Comparison of ENCODE assay signal across 29 cellular contexts in genomic region chr9:20805766-20806165, GRCh38.
DNase-seq lines count a peak whose midpoint lies in the region; ATAC-seq and TF ChIP-seq lines count a peak whose summit lies in the region.
"Had no signal": no experiment of that assay in that cellular context is flagged by ENCODE, and none has a peak within 500 bp of the region (broad histone marks: within the 10 kb centered on the region; RNA-seq: fewer than 3 reads in every experiment).

No MANE protein-coding gene starts in this region.

- DNase-seq in Ammon's horn (ENCODE audit: low spot score) = peak; percentile 69
- peak; percentile 25 for DNase-seq in NCI-H1105 (lab: John Stamatoyannopoulos, UW)
- peak; percentile 30 for DNase-seq in NCI-H69 (lab: John Stamatoyannopoulos, UW)
- DNase-seq in glutamatergic neuron = no peak
- DNase-seq: activated B cell treated with CpG ODN at 0.5 μM for 24 hours; activated CD4-positive, alpha-beta T cell treated with anti-CD3 and anti-CD28 coated beads, Interleukin-2, amount 10 ng/mL, durations not matched to agents 7 days and 5 days; activated effector memory CD4-positive, alpha-beta T cell treated with anti-CD3 and anti-CD28 coated beads, Interleukin-2, amount 50 U/mL, for 16 hours; activated T-cell treated with anti-CD3 and anti-CD28 coated beads, Interleukin-2, amount 50 U/mL, for 24 hours; AML-193; CD4-positive, alpha-beta memory T cell; effector memory CD8-positive, alpha-beta T cell; left ventricle myocardium inferior; mesenchymal stem cell; NCI-H2081; NCI-H510A treated with DMSO at 0.1 percent for 48 hours; pancreas; Right ventricle myocardium superior; small intestine; stimulated activated naive CD8-positive, alpha-beta T cell treated with anti-CD3 and anti-CD28 coated beads, Interleukin-15, Interleukin-2, amounts not matched to agents 100 U/mL and 50 U/mL, for 24 hours; testis had no signal

- no peaks in the 10 kb centered on the region for H3K36me3 Mint-ChIP-seq in glutamatergic neuron (ENCODE audit: unreplicated experiment)
- H3K36me3 Mint-ChIP-seq: activated naive CD8-positive, alpha-beta T cell; CD4-positive, alpha-beta memory T cell had no signal

- H3K27ac Mint-ChIP-seq in glutamatergic neuron (ENCODE audit: unreplicated experiment) = peak overlapping the region; percentile 39
- H3K27ac Mint-ChIP-seq: activated B cell treated with CpG ODN at 0.5 μM for 24 hours; activated CD4-positive, alpha-beta T cell treated with anti-CD3 and anti-CD28 coated beads, Interleukin-2, amount 10 ng/mL, durations not matched to agents 7 days and 5 days; activated naive CD8-positive, alpha-beta T cell; activated T-cell treated with anti-CD3 and anti-CD28 coated beads, Interleukin-2, amount 50 U/mL, for 24 hours; effector memory CD8-positive, alpha-beta T cell; GM23338; neural progenitor cell; T-helper 1 cell treated with Interleukin-12 subunit alpha and Interleukin-12 subunit beta and Interleukin-4 antibody, amounts not matched to agents 30 μg/mL and 1 μg/mL, for 36 hours had no signal

- no peaks in the 10 kb centered on the region for H3K27me3 Mint-ChIP-seq in glutamatergic neuron (ENCODE audit: unreplicated experiment)
- H3K27me3 Mint-ChIP-seq: activated B cell treated with CpG ODN at 0.5 μM for 24 hours; activated CD4-positive, alpha-beta T cell treated with anti-CD3 and anti-CD28 coated beads, Interleukin-2, amount 10 ng/mL, durations not matched to agents 7 days and 5 days; activated naive CD8-positive, alpha-beta T cell; activated T-cell treated with anti-CD3 and anti-CD28 coated beads, Interleukin-2, amount 50 U/mL, for 24 hours; CD4-positive, alpha-beta memory T cell; effector memory CD8-positive, alpha-beta T cell had no signal

- TF ChIP-seq CTCF in glutamatergic neuron (IDR thresholded peaks at IDR 0.05; ENCODE audit: partially characterized antibody, unreplicated experiment) = no peak

- peaks cover 6% of the 10 kb centered on the region for H3K4me1 Mint-ChIP-seq in glutamatergic neuron (ENCODE audit: low read depth, unreplicated experiment)
- H3K4me1 Mint-ChIP-seq: activated B cell treated with CpG ODN at 0.5 μM for 24 hours; activated CD4-positive, alpha-beta T cell treated with anti-CD3 and anti-CD28 coated beads, Interleukin-2, amount 10 ng/mL, durations not matched to agents 7 days and 5 days had no signal

- no peaks in the 10 kb centered on the region for H3K9me3 Mint-ChIP-seq in glutamatergic neuron (ENCODE audit: unreplicated experiment)
- H3K9me3 Mint-ChIP-seq: activated B cell treated with CpG ODN at 0.5 μM for 24 hours; activated CD4-positive, alpha-beta T cell treated with anti-CD3 and anti-CD28 coated beads, Interleukin-2, amount 10 ng/mL, durations not matched to agents 7 days and 5 days; activated T-cell treated with anti-CD3 and anti-CD28 coated beads, Interleukin-2, amount 50 U/mL, for 24 hours; CD4-positive, alpha-beta memory T cell; effector memory CD8-positive, alpha-beta T cell; GM23338; neural progenitor cell; T-helper 1 cell treated with Interleukin-12 subunit alpha and Interleukin-12 subunit beta and Interleukin-4 antibody, amounts not matched to agents 30 μg/mL and 1 μg/mL, for 36 hours had no signal

- ATAC-seq in HG03139 (IDR thresholded peaks at IDR 0.05; ENCODE audit: unreplicated experiment) (no peak), GM21717 (IDR thresholded peaks at IDR 0.05; ENCODE audit: unreplicated experiment) (no peak), HG02642 (IDR thresholded peaks at IDR 0.05; ENCODE audit: poor library complexity, unreplicated experiment) (no peak)
- ATAC-seq: effector memory CD8-positive, alpha-beta T cell; GM23338; Panc1; pancreas; SK-N-SH treated with all-trans-retinoic acid at 6 μM for 48 hours; stimulated activated naive CD8-positive, alpha-beta T cell treated with anti-CD3 and anti-CD28 coated beads, Interleukin-15, Interleukin-2, amounts not matched to agents 100 U/mL and 50 U/mL, for 24 hours had no signal

- H3K4me3 Mint-ChIP-seq in glutamatergic neuron (ENCODE audit: unreplicated experiment) = no peak overlapping the region
- H3K4me3 Mint-ChIP-seq: activated B cell treated with CpG ODN at 0.5 μM for 24 hours; activated CD4-positive, alpha-beta T cell treated with anti-CD3 and anti-CD28 coated beads, Interleukin-2, amount 10 ng/mL, durations not matched to agents 7 days and 5 days; activated naive CD8-positive, alpha-beta T cell; activated T-cell treated with anti-CD3 and anti-CD28 coated beads, Interleukin-2, amount 50 U/mL, for 24 hours; effector memory CD8-positive, alpha-beta T cell; GM23338; neural progenitor cell; T-helper 1 cell treated with Interleukin-12 subunit alpha and Interleukin-12 subunit beta and Interleukin-4 antibody, amounts not matched to agents 30 μg/mL and 1 μg/mL, for 36 hours had no signal
